In genomic region chr21:42545317-42545716, GRCh38 we compare ENCODE assay signal across 1 cellular context.
TF ChIP-seq lines count a peak whose summit lies in the region.

No MANE protein-coding gene starts in this region.

TF ChIP-seq in IMR-90, 13 proteins besides CTCF, POLR2A, EP300 and RAD21 (continued from another document):
- TF ChIP-seq ELK1 (IDR thresholded peaks at IDR 0.05; ENCODE audit: borderline replicate concordance, low read depth, low read length) (no peak), FOS (IDR thresholded peaks at IDR 0.05; ENCODE audit: low read depth, low read length) (no peak), SMC3 (IDR thresholded peaks at IDR 0.05; ENCODE audit: low read depth, low read length) (no peak), BHLHE40 (IDR thresholded peaks at IDR 0.05; ENCODE audit: low read depth, low read length) (no peak)
TF ChIP-seq in IMR-90: peak in this region for 0.
